Comparison of ENCODE assay signal across 10 cellular contexts in genomic region chr10:77264107-77264506, GRCh38.
DNase-seq lines count a peak whose midpoint lies in the region; ATAC-seq and TF ChIP-seq lines count a peak whose summit lies in the region.
"Had no signal": no experiment of that assay in that cellular context is flagged by ENCODE, and none has a peak within 500 bp of the region (broad histone marks: within the 10 kb centered on the region; RNA-seq: fewer than 3 reads in every experiment).

No MANE protein-coding gene starts in this region.

- TF ChIP-seq CTCF in GM13977 (IDR thresholded peaks at IDR 0.05; ENCODE audit: extremely low read depth, insufficient read depth, missing control alignments): no peak
- TF ChIP-seq CTCF in HFFc6 (IDR thresholded peaks at IDR 0.05): no peak
- TF ChIP-seq CTCF in suprapubic skin (IDR thresholded peaks at IDR 0.05): no peak

- no peak overlapping the region for H3K4me3 ChIP-seq in suprapubic skin
- H3K4me3 ChIP-seq: heart right ventricle, SK-N-MC had no signal

- TF ChIP-seq POLR2A in suprapubic skin (IDR thresholded peaks at IDR 0.05): no peak

- DNase-seq in GM13977 (ENCODE audit: low spot score) (peak; percentile 21), glomerular visceral epithelial cell (ENCODE audit: extremely low spot score) (peak; percentile 29), HFFc6 (no peak), DMS79 (lab: John Stamatoyannopoulos, UW) (no peak), suprapubic skin (ENCODE audit: low spot score in 2 of 2) (no peak)
- DNase-seq: heart right ventricle had no signal

- peaks cover 14% of the 10 kb centered on the region for H3K27me3 ChIP-seq in suprapubic skin

- in situ Hi-C loops in GM13977 (cut with MboI; ENCODE audit: low pct_unique_long_range_greater_than_20kb, low sequenced_read_pairs, unreplicated experiment): no loop called here

- 80% methylated on average over 4 of the region's 4 CpGs for WGBS in suprapubic skin

- ATAC-seq in GM21515 (IDR thresholded peaks at IDR 0.05; ENCODE audit: unreplicated experiment): peak; percentile 58
- no peak for ATAC-seq in HG02840 (IDR thresholded peaks at IDR 0.05; ENCODE audit: low FRiP score, unreplicated experiment)
- ATAC-seq: heart right ventricle had no signal

- H3K4me3 Mint-ChIP-seq in HFFc6: no peak overlapping the region

- no peaks in the 10 kb centered on the region for H3K36me3 ChIP-seq in KOPT-K1 (ENCODE audit: insufficient read depth, low read length)
- H3K36me3 ChIP-seq in suprapubic skin: no peaks in the 10 kb centered on the region
- H3K36me3 ChIP-seq: heart right ventricle had no signal

- no peak for TF ChIP-seq EP300 in suprapubic skin (IDR thresholded peaks at IDR 0.05)

- H3K27ac Mint-ChIP-seq in HFFc6: no peak overlapping the region

- peak overlapping the region; percentile 52 for H3K27ac ChIP-seq in KOPT-K1 (ENCODE audit: low read depth, low read length, poor library complexity, severe bottlenecking)
- H3K27ac ChIP-seq in suprapubic skin: no peak overlapping the region
- H3K27ac ChIP-seq: heart right ventricle, SK-N-MC had no signal

- no peaks in the 10 kb centered on the region for H3K9me3 ChIP-seq in KOPT-K1 (ENCODE audit: insufficient read depth, low read length, poor library complexity, severe bottlenecking)
- H3K9me3 ChIP-seq in suprapubic skin: no peaks in the 10 kb centered on the region
- H3K9me3 ChIP-seq: heart right ventricle had no signal

- H3K36me3 Mint-ChIP-seq in HFFc6 (ENCODE audit: low read depth): peaks cover 11% of the 10 kb centered on the region; the same call in 1 of the 2 replicates

- H3K4me1 Mint-ChIP-seq in HFFc6 (ENCODE audit: low read depth): peaks cover 57% of the 10 kb centered on the region

- H3K4me1 ChIP-seq in suprapubic skin: no peaks in the 10 kb centered on the region

- H3K9me3 Mint-ChIP-seq in HFFc6: no peaks in the 10 kb centered on the region

- no peaks in the 10 kb centered on the region; the same call in 1 of the 2 replicates for H3K27me3 Mint-ChIP-seq in HFFc6 (ENCODE audit: insufficient read depth)

Comparison
In these comparisons a context has a peak if more than half of its experiments do, and no peak if none do; other contexts are left out.
1. DNase-seq: peak in GM13977 (single experiment) and glomerular visceral epithelial cell (single experiment); none in HFFc6 (single experiment), DMS79 (single experiment) and suprapubic skin (0 of 2).